Comparison of ENCODE assay signal across 8 cellular contexts in genomic region chr3:117558681-117559080, GRCh38.
"Had no signal": no experiment of that assay in that cellular context is flagged by ENCODE, and none has a peak within 500 bp of the region (broad histone marks: within the 10 kb centered on the region; RNA-seq: fewer than 3 reads in every experiment).

No MANE protein-coding gene starts in this region.

- ATAC-seq: HCT116, K562 had no signal

- H3K4me1 ChIP-seq: HAP-1 had no signal

- H3K27ac Mint-ChIP-seq: HFFc6 had no signal

- H3K9me3 ChIP-seq: HAP-1 had no signal

- H3K36me3 ChIP-seq: HAP-1 had no signal

- H3K4me3 Mint-ChIP-seq: HFFc6 had no signal

- DNase-seq: GOT3, H7, HFFc6, IMR-90, KG1 had no signal

- H3K4me3 ChIP-seq: HAP-1, K562 had no signal
